22 cellular contexts compared by ENCODE assay signal in genomic region chr2:46151582-46151981, GRCh38.
DNase-seq lines count a peak whose midpoint lies in the region; ATAC-seq and TF ChIP-seq lines count a peak whose summit lies in the region.
"Had no signal": no experiment of that assay in that cellular context is flagged by ENCODE, and none has a peak within 500 bp of the region (broad histone marks: within the 10 kb centered on the region; RNA-seq: fewer than 3 reads in every experiment).

No MANE protein-coding gene starts in this region.

- no peak overlapping the region for H2AK5ac ChIP-seq in mesenchymal stem cell (ENCODE audit: low read length, severe bottlenecking)

- TF ChIP-seq CTCF in GM13976 (IDR thresholded peaks at IDR 0.05; ENCODE audit: borderline replicate concordance, control extremely low read depth, extremely low read depth, insufficient read depth, missing control alignments) (no peak), coronary artery (IDR thresholded peaks at IDR 0.05) (no peak)

- no peaks in the 10 kb centered on the region for H3K79me1 ChIP-seq in mesenchymal stem cell (replicated peaks; ENCODE audit: low read length, poor library complexity, severe bottlenecking)

- no peak overlapping the region for H4K91ac ChIP-seq in mesenchymal stem cell (ENCODE audit: low read length)

- no peak for ATAC-seq in HG03457 (IDR thresholded peaks at IDR 0.05; ENCODE audit: unreplicated experiment)
- ATAC-seq in GM19023 (IDR thresholded peaks at IDR 0.05; ENCODE audit: unreplicated experiment), result no peak
- ATAC-seq: natural killer cell had no signal

- no peaks in the 10 kb centered on the region for H3K9me3 Mint-ChIP-seq in T-helper 2 cell treated with Interferon-gamma antibody and Interleukin-4, amounts not matched to agents 5 μg/mL and 100 μg/mL, for 36 hours
- H3K9me3 Mint-ChIP-seq: activated B cell treated with CpG ODN at 0.5 μM for 24 hours; CD4-positive, CD25-positive, alpha-beta regulatory T cell; dendritic cell treated with granulocyte-macrophage colony-stimulating factor and Interleukin-4, amounts not matched to agents 40 ng/mL and 50 ng/mL, for 4 days; H9; natural killer cell had no signal

- H3K23ac ChIP-seq in mesenchymal stem cell (ENCODE audit: low read length in 2 of 2), result no peak overlapping the region

- H2BK12ac ChIP-seq in mesenchymal stem cell (ENCODE audit: low read length in 2 of 2), result no peak overlapping the region

- H3K4me3 Mint-ChIP-seq in T-helper 2 cell treated with Interferon-gamma antibody and Interleukin-4, amounts not matched to agents 5 μg/mL and 100 μg/mL, for 36 hours, result no peak overlapping the region
- H3K4me3 Mint-ChIP-seq: activated B cell treated with CpG ODN at 0.5 μM for 24 hours; CD4-positive, CD25-positive, alpha-beta regulatory T cell; dendritic cell treated with granulocyte-macrophage colony-stimulating factor and Interleukin-4, amounts not matched to agents 40 ng/mL and 50 ng/mL, for 4 days; H9; natural killer cell had no signal

- H4K8ac ChIP-seq in mesenchymal stem cell (ENCODE audit: low read length), result no peak overlapping the region

- H3K4me2 ChIP-seq in mesenchymal stem cell (ENCODE audit: low read length, poor library complexity, severe bottlenecking), result no peak overlapping the region
- H3K4me2 ChIP-seq: PC-9 had no signal

- H2BK15ac ChIP-seq in mesenchymal stem cell (ENCODE audit: low read depth, poor library complexity, severe bottlenecking), result no peak overlapping the region

- H3K36me3 ChIP-seq in mesenchymal stem cell (ENCODE audit: control insufficient read depth in 1 of 2, insufficient read depth in 2 of 2, low read depth in 1 of 2, low read length in 2 of 2) (peaks cover 11 to 41% of the 10 kb centered on the region in 2 experiments), MG63 (no peaks in the 10 kb centered on the region; the same call in none of the 2 replicates)
- H3K36me3 ChIP-seq: thyroid gland had no signal

- no peak overlapping the region for H3K4ac ChIP-seq in mesenchymal stem cell (ENCODE audit: low read depth in 1 of 2, low read length in 2 of 2)

- H3K36me3 Mint-ChIP-seq in T-helper 2 cell treated with Interferon-gamma antibody and Interleukin-4, amounts not matched to agents 5 μg/mL and 100 μg/mL, for 36 hours (ENCODE audit: low read depth), result no peaks in the 10 kb centered on the region
- H3K36me3 Mint-ChIP-seq: natural killer cell had no signal

- peak overlapping the region; percentile 27 to 78 for H3K27ac ChIP-seq in coronary artery
- no peak overlapping the region for H3K27ac ChIP-seq in mesenchymal stem cell (ENCODE audit: low read length, poor library complexity, severe bottlenecking)
- H3K27ac ChIP-seq: PC-9, stomach, thyroid gland had no signal

- no peak overlapping the region for H3K9ac ChIP-seq in mesenchymal stem cell (ENCODE audit: low read length)

- 87% methylated on average over 3 of the region's 4 CpGs for WGBS in mesenchymal stem cell

- H3K27me3 Mint-ChIP-seq in T-helper 2 cell treated with Interferon-gamma antibody and Interleukin-4, amounts not matched to agents 5 μg/mL and 100 μg/mL, for 36 hours (ENCODE audit: low read depth), result no peaks in the 10 kb centered on the region
- H3K27me3 Mint-ChIP-seq: activated B cell treated with CpG ODN at 0.5 μM for 24 hours; CD4-positive, CD25-positive, alpha-beta regulatory T cell; dendritic cell treated with granulocyte-macrophage colony-stimulating factor and Interleukin-4, amounts not matched to agents 40 ng/mL and 50 ng/mL, for 4 days had no signal

- H2BK5ac ChIP-seq in mesenchymal stem cell (ENCODE audit: low read depth, low read length, poor library complexity, severe bottlenecking), result no peak overlapping the region

- H3K27me3 ChIP-seq in mesenchymal stem cell (ENCODE audit: control insufficient read depth in 1 of 2, insufficient read depth in 1 of 2, low read length in 2 of 2) (no peaks in the 10 kb centered on the region), MG63 (no peaks in the 10 kb centered on the region)
- H3K27me3 ChIP-seq: stomach, thyroid gland had no signal

- DNase-seq in GM13976 (ENCODE audit: low spot score) (peak; percentile 27), NCI-H226 (peak; percentile 49), coronary artery (ENCODE audit: low spot score) (no peak), mesenchymal stem cell (peak; percentile 54), MG63 (no peak)
- no peak for DNase-seq in T-helper 2 cell treated with Interferon-gamma antibody and Interleukin-4, amounts not matched to agents 5 μg/mL and 100 μg/mL, for 36 hours (ENCODE audit: low spot score)
- DNase-seq: activated B cell treated with CpG ODN at 0.5 μM for 24 hours; activated CD4-positive, alpha-beta T cell treated with anti-CD3 and anti-CD28 coated beads, Interleukin-2, amount 50 U/mL, for 4 hours; activated naive CD4-positive, alpha-beta T cell treated with anti-CD3 and anti-CD28 coated beads, Interleukin-2, amount 50 U/mL, for 16 hours; CD4-positive, CD25-positive, alpha-beta regulatory T cell; H9; natural killer cell; NCI-H2171; NCI-H524 treated with DMSO at 0.1 percent for 48 hours; NK-92 treated with Interleukin-12 subunit alpha and Interleukin-12 subunit beta, amount 100 ng/mL, for 24 hours; SHP77; stomach; thyroid gland had no signal

- H3K27ac Mint-ChIP-seq in T-helper 2 cell treated with Interferon-gamma antibody and Interleukin-4, amounts not matched to agents 5 μg/mL and 100 μg/mL, for 36 hours, result no peak overlapping the region
- H3K27ac Mint-ChIP-seq: activated B cell treated with CpG ODN at 0.5 μM for 24 hours; CD4-positive, CD25-positive, alpha-beta regulatory T cell; dendritic cell treated with granulocyte-macrophage colony-stimulating factor and Interleukin-4, amounts not matched to agents 40 ng/mL and 50 ng/mL, for 4 days; H9; natural killer cell had no signal

- peaks cover 8% of the 10 kb centered on the region for H3K4me1 Mint-ChIP-seq in T-helper 2 cell treated with Interferon-gamma antibody and Interleukin-4, amounts not matched to agents 5 μg/mL and 100 μg/mL, for 36 hours (ENCODE audit: low read depth)
- H3K4me1 Mint-ChIP-seq: activated B cell treated with CpG ODN at 0.5 μM for 24 hours; CD4-positive, CD25-positive, alpha-beta regulatory T cell had no signal

- H3K14ac ChIP-seq in mesenchymal stem cell (ENCODE audit: low read length in 2 of 2), result no peak overlapping the region

- in situ Hi-C loops in GM13976 (cut with MboI; ENCODE audit: low sequenced_read_pairs, unreplicated experiment), result no loop called here

- H2AFZ ChIP-seq in mesenchymal stem cell (ENCODE audit: low read depth, low read length), result no peak overlapping the region
- H2AFZ ChIP-seq: PC-9 had no signal

- H2BK120ac ChIP-seq in mesenchymal stem cell (ENCODE audit: low read depth, low read length), result no peak overlapping the region

- no peaks in the 10 kb centered on the region for H3K9me3 ChIP-seq in mesenchymal stem cell (ENCODE audit: control insufficient read depth, low read length)
- no peaks in the 10 kb centered on the region for H3K9me3 ChIP-seq in MG63
- H3K9me3 ChIP-seq: stomach, thyroid gland had no signal

- no peak overlapping the region for H3K4me3 ChIP-seq in coronary artery
- H3K4me3 ChIP-seq in mesenchymal stem cell (ENCODE audit: insufficient read depth in 1 of 2, low read depth in 1 of 2, low read length in 2 of 2), result no peak overlapping the region
- H3K4me3 ChIP-seq in MG63, result no peak overlapping the region
- H3K4me3 ChIP-seq: PC-9, stomach, thyroid gland had no signal

- peak overlapping the region in 1 of 2 experiments; percentile 8 for H3K18ac ChIP-seq in mesenchymal stem cell (ENCODE audit: low read depth in 1 of 2, low read length in 2 of 2)

- peaks cover 12% of the 10 kb centered on the region for H3K4me1 ChIP-seq in mesenchymal stem cell (ENCODE audit: control insufficient read depth, insufficient read depth, low read depth, low read length)
- H3K4me1 ChIP-seq: thyroid gland had no signal

Comparison
In these comparisons a context has a peak if more than half of its experiments do, and no peak if none do; other contexts are left out.
1. DNase-seq: peak in GM13976 (single experiment), NCI-H226 (single experiment) and mesenchymal stem cell (single experiment); none in coronary artery (single experiment), MG63 (single experiment) and T-helper 2 cell treated with Interferon-gamma antibody and Interleukin-4, amounts not matched to agents 5 μg/mL and 100 μg/mL, for 36 hours (single experiment).